Comparison of ENCODE assay signal across 17 cellular contexts in genomic region chrX:150935466-150935865, GRCh38. TPM values are rescaled to one million over a fixed set of nuclear protein-coding genes. Genes with fewer than 3 reads are reported as not detected.
DNase-seq lines count a peak whose midpoint lies in the region; ATAC-seq, FAIRE-seq and TF ChIP-seq lines count a peak whose summit lies in the region.
"Had no signal": no experiment of that assay in that cellular context is flagged by ENCODE, and none has a peak within 500 bp of the region (broad histone marks: within the 10 kb centered on the region; RNA-seq: fewer than 3 reads in every experiment).

No MANE protein-coding gene starts in this region.

- H3K4me3 ChIP-seq in bronchial epithelial cell (ENCODE audit: low read depth, low read length) = no peak overlapping the region
- H3K4me3 ChIP-seq: stomach had no signal

- H3K27me3 ChIP-seq in bronchial epithelial cell (ENCODE audit: control insufficient read depth, insufficient read depth, low read length) = no peaks in the 10 kb centered on the region

- TF ChIP-seq EP300 in Ishikawa (IDR thresholded peaks at IDR 0.05; ENCODE audit: borderline replicate concordance) = no peak

- no peak for FAIRE-seq in bronchial epithelial cell (lab: Jason Lieb, UNC)

- no peak for TF ChIP-seq RAD21 in Ishikawa (IDR thresholded peaks at IDR 0.05; ENCODE audit: low read depth)

- no peak for ATAC-seq in HG03565 (IDR thresholded peaks at IDR 0.05; ENCODE audit: unreplicated experiment)
- ATAC-seq: naive thymus-derived CD8-positive, alpha-beta T cell; right cardiac atrium had no signal

- no peaks in the 10 kb centered on the region for H3K36me3 ChIP-seq in bronchial epithelial cell (ENCODE audit: control insufficient read depth, insufficient read depth, low read length)
- H3K36me3 ChIP-seq: stomach had no signal

- TF ChIP-seq CTCF in bronchial epithelial cell (IDR thresholded peaks at IDR 0.05; ENCODE audit: insufficient read depth, low read length, severe bottlenecking) = no peak

- DNase-seq in DMS 273 treated with DMSO at 0.1 percent for 48 hours (lab: John Stamatoyannopoulos, UW) (peak; percentile 29), bronchial epithelial cell (ENCODE audit: low read depth) (peak; percentile 12), kidney tubule cell (ENCODE audit: low spot score) (peak; percentile 73), AML-193 (lab: John Stamatoyannopoulos, UW) (no peak), NCI-H1436 treated with DMSO at 0.1 percent for 48 hours (lab: John Stamatoyannopoulos, UW) (no peak)
- no peak for DNase-seq in stimulated activated CD4-positive, alpha-beta T cell treated with anti-CD3 and anti-CD28 coated beads, Interleukin-12 subunit alpha, Interleukin-12 subunit beta, amount 100 ng/mL, for 4 hours
- DNase-seq: activated CD4-positive, CD25-positive, alpha-beta regulatory T cell; activated CD8-positive, alpha-beta memory T cell treated with anti-CD3 and anti-CD28 coated beads, Interleukin-2, amount 50 U/mL, for 48 hours; CD4-positive, CD25-positive, alpha-beta regulatory T cell; glutamatergic neuron; KBM-7; naive thymus-derived CD8-positive, alpha-beta T cell; NCI-H1694 treated with DMSO at 0.1 percent for 48 hours; right cardiac atrium; stomach had no signal

TF ChIP-seq in Ishikawa, 13 proteins besides CTCF, POLR2A, EP300 and RAD21:
- TF ChIP-seq TCF12 (IDR thresholded peaks at IDR 0.05; ENCODE audit: low read depth) = no peak
- TF ChIP-seq TEAD4 (IDR thresholded peaks at IDR 0.05) = peak; percentile 54

RNA-seq across cellular contexts. Expression of gene CD99L2, which starts 37.0 kb away (rescaled TPM):
- 7.7 and 10.8 TPM in 2 replicates for total RNA-seq in bronchial epithelial cell

RNA-seq across cellular contexts. Expression of gene HMGB3, which starts 47.7 kb away (rescaled TPM):
- 46.7 and 74.5 TPM in 2 replicates for total RNA-seq in bronchial epithelial cell

Comparison
In these comparisons a context has a peak if more than half of its experiments do, and no peak if none do; other contexts are left out.
1. DNase-seq: peak in DMS 273 treated with DMSO at 0.1 percent for 48 hours (single experiment), bronchial epithelial cell (single experiment) and kidney tubule cell (single experiment); none in AML-193 (0 of 2), NCI-H1436 treated with DMSO at 0.1 percent for 48 hours (single experiment) and stimulated activated CD4-positive, alpha-beta T cell treated with anti-CD3 and anti-CD28 coated beads, Interleukin-12 subunit alpha, Interleukin-12 subunit beta, amount 100 ng/mL, for 4 hours (single experiment).